ENCODE assay signal across 8 cellular contexts in the genomic region with DNA sequence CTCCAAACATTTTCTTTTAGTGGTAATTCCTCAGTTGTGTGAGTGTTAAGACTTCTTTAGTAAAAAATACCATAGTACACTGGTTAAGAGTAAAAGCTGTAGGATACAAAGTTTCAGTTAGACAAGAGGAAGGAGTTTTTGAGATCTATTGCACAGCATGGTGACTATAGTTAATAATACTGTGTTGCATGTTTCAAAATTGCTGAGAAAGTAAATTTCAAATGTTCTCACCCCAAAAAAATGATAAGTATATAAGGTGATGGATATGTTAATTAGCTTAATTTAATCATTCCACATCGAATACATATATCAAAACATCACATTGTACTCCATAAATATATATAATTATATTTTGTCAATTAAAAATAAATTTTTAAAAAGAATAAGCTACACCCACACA.
"Had no signal": no experiment of that assay in that cellular context is flagged by ENCODE, and none has a peak within 500 bp of the region (broad histone marks: within the 10 kb centered on the region; RNA-seq: fewer than 3 reads in every experiment).

No MANE protein-coding gene starts in this region.

- FAIRE-seq: HepG2 had no signal

- H3K4me3 ChIP-seq: GM23248, HAP-1 had no signal

- ATAC-seq: HCT116, HepG2 had no signal

- H2AFZ ChIP-seq: GM23248 had no signal

- H3K36me3 ChIP-seq: HAP-1 had no signal

- H3K4me1 ChIP-seq: HAP-1 had no signal

- H3K27ac ChIP-seq: GM23248, HL-60 had no signal

- H3K9ac ChIP-seq: GM23248 had no signal

- DNase-seq: GM23248, GOT3, H7, HFFc6 had no signal

- H3K9me3 ChIP-seq: HAP-1 had no signal
